In genomic region chr19:33039815-33040214, GRCh38 we compare ENCODE assay signal across 2 cellular contexts.
TF ChIP-seq lines count a peak whose summit lies in the region.

No MANE protein-coding gene starts in this region.

TF ChIP-seq in IMR-90, 13 proteins besides CTCF, POLR2A, EP300 and RAD21:
- TF ChIP-seq BHLHE40 (IDR thresholded peaks at IDR 0.05; ENCODE audit: low read depth, low read length), result no peak
- TF ChIP-seq ELK1 (IDR thresholded peaks at IDR 0.05; ENCODE audit: borderline replicate concordance, low read depth, low read length), result no peak
- no peak for TF ChIP-seq MAZ (IDR thresholded peaks at IDR 0.05; ENCODE audit: borderline replicate concordance, low read depth, low read length)
- no peak for TF ChIP-seq FOS (IDR thresholded peaks at IDR 0.05; ENCODE audit: low read depth, low read length)
- no peak for TF ChIP-seq CEBPB (IDR thresholded peaks at IDR 0.05; ENCODE audit: low read depth, low read length)
- TF ChIP-seq MAFK (IDR thresholded peaks at IDR 0.05; ENCODE audit: low read depth, low read length), result no peak
- no peak for TF ChIP-seq SMC3 (IDR thresholded peaks at IDR 0.05; ENCODE audit: low read depth, low read length)
- TF ChIP-seq RCOR1 (IDR thresholded peaks at IDR 0.05; ENCODE audit: insufficient replicate concordance, low read length), result no peak
- TF ChIP-seq NFE2L2 (IDR thresholded peaks at IDR 0.05; ENCODE audit: low read depth, low read length), result no peak
- TF ChIP-seq CHD1 (IDR thresholded peaks at IDR 0.05; ENCODE audit: low read depth, low read length), result no peak
- no peak for TF ChIP-seq MXI1 (IDR thresholded peaks at IDR 0.05; ENCODE audit: borderline replicate concordance, low read depth, low read length)
- TF ChIP-seq RFX5 (IDR thresholded peaks at IDR 0.05; ENCODE audit: low read depth, low read length), result no peak
- no peak for TF ChIP-seq USF2 (IDR thresholded peaks at IDR 0.05; ENCODE audit: low read depth, low read length)

TF ChIP-seq in K562, 482 proteins besides CTCF, POLR2A, EP300 and RAD21:
- TF ChIP-seq RBM25 (IDR thresholded peaks at IDR 0.05; ENCODE audit: low read depth, low read length, severe bottlenecking), result peak; percentile 26
- TF ChIP-seq NR2C2 (CRISPR knock-in tag; IDR thresholded peaks at IDR 0.05), result no peak
- TF ChIP-seq NR2C2 (tag; IDR thresholded peaks at IDR 0.05), result no peak
- TF ChIP-seq FUS (optimal IDR thresholded peaks at IDR 0.05; ENCODE audit: low read depth, low read length), result no peak
- TF ChIP-seq HMBOX1 (IDR thresholded peaks at IDR 0.05), result 0 out of 2 replicates have a peak, but pooled peaks have one; percentile 66
- no peak for TF ChIP-seq TGIF2 (CRISPR knock-in tag; IDR thresholded peaks at IDR 0.05)
- TF ChIP-seq ELF1 (tag; IDR thresholded peaks at IDR 0.05), result no peak
- peak; percentile 72 for TF ChIP-seq ZFP36 (IDR thresholded peaks at IDR 0.05; ENCODE audit: low read depth, low read length, partially characterized antibody)
- TF ChIP-seq ERF (CRISPR knock-in tag; IDR thresholded peaks at IDR 0.05), result no peak
- TF ChIP-seq ZNF121 (CRISPR knock-in tag; conservative IDR thresholded peaks at IDR 0.05), result no peak
- no peak for TF ChIP-seq ZNF764 (CRISPR knock-in tag; IDR thresholded peaks at IDR 0.05; ENCODE audit: low read depth)
- TF ChIP-seq ZNF699 (CRISPR knock-in tag; IDR thresholded peaks at IDR 0.05; ENCODE audit: insufficient replicate concordance), result no peak
- no peak for TF ChIP-seq RFX5 (IDR thresholded peaks at IDR 0.05; ENCODE audit: low read depth, low read length)
- TF ChIP-seq ZNF239 (CRISPR knock-in tag; IDR thresholded peaks at IDR 0.05), result no peak
- TF ChIP-seq SMARCA5 (IDR thresholded peaks at IDR 0.05), result 0 out of 2 replicates have a peak, but pooled peaks have one; percentile 64
- no peak for TF ChIP-seq PURB (CRISPR knock-in tag; IDR thresholded peaks at IDR 0.05; ENCODE audit: low read depth)
- TF ChIP-seq ZBTB12 (CRISPR knock-in tag; IDR thresholded peaks at IDR 0.05), result no peak
- TF ChIP-seq BCOR (IDR thresholded peaks at IDR 0.05), result peak; percentile 36; the same call in 1 of the 2 replicates
- no peak for TF ChIP-seq ZNF232 (CRISPR knock-in tag; IDR thresholded peaks at IDR 0.05)
- no peak for TF ChIP-seq VEZF1 (CRISPR knock-in tag; IDR thresholded peaks at IDR 0.05)
- no peak for TF ChIP-seq EZH2 (IDR thresholded peaks at IDR 0.05; ENCODE audit: borderline replicate concordance, low read depth, low read length)
